ENCODE assay signal across 30 cellular contexts in genomic region chr3:182438398-182438797, GRCh38.
A peak's percentile ranks its signal among the peaks of the same experiment; 100 is the strongest.
DNase-seq lines count a peak whose midpoint lies in the region; ATAC-seq and TF ChIP-seq lines count a peak whose summit lies in the region.
"Had no signal": no experiment of that assay in that cellular context is flagged by ENCODE, and none has a peak within 500 bp of the region (broad histone marks: within the 10 kb centered on the region; RNA-seq: fewer than 3 reads in every experiment).

No MANE protein-coding gene starts in this region.

- peaks cover 5% of the 10 kb centered on the region for H3F3A ChIP-seq in neural progenitor cell (ENCODE audit: low read depth)

- peak overlapping the region; percentile 14 for H3K27ac Mint-ChIP-seq in neural progenitor cell
- H3K27ac Mint-ChIP-seq: activated B cell treated with CpG ODN at 0.5 μM for 24 hours; activated CD4-positive, alpha-beta T cell treated with anti-CD3 and anti-CD28 coated beads, Interleukin-2, amount 10 ng/mL, durations not matched to agents 7 days and 5 days; activated naive CD8-positive, alpha-beta T cell treated with anti-CD3 and anti-CD28 coated beads, Interleukin-2, amount 10 ng/mL, durations not matched to agents 7 days and 5 days; mesothelial cell of epicardium; T-helper 1 cell treated with Interleukin-12 subunit alpha and Interleukin-12 subunit beta and Interleukin-4 antibody, amounts not matched to agents 30 μg/mL and 1 μg/mL, for 36 hours had no signal

- H3K9me3 Mint-ChIP-seq in neural progenitor cell, result peaks cover 3% of the 10 kb centered on the region
- H3K9me3 Mint-ChIP-seq: activated B cell treated with CpG ODN at 0.5 μM for 24 hours; activated CD4-positive, alpha-beta T cell treated with anti-CD3 and anti-CD28 coated beads, Interleukin-2, amount 10 ng/mL, durations not matched to agents 7 days and 5 days; activated naive CD8-positive, alpha-beta T cell treated with anti-CD3 and anti-CD28 coated beads, Interleukin-2, amount 10 ng/mL, durations not matched to agents 7 days and 5 days; mesothelial cell of epicardium; T-helper 1 cell treated with Interleukin-12 subunit alpha and Interleukin-12 subunit beta and Interleukin-4 antibody, amounts not matched to agents 30 μg/mL and 1 μg/mL, for 36 hours had no signal

- H3K36me3 ChIP-seq in neural progenitor cell (no peaks in the 10 kb centered on the region), testis (ENCODE audit: low read depth, missing control alignments) (no peaks in the 10 kb centered on the region), upper lobe of right lung (no peaks in the 10 kb centered on the region)
- H3K36me3 ChIP-seq: heart right ventricle, tibial nerve had no signal

- no peak overlapping the region for H3K4me3 ChIP-seq in neural progenitor cell
- H3K4me3 ChIP-seq in testis, result no peak overlapping the region
- H3K4me3 ChIP-seq in upper lobe of right lung, result no peak overlapping the region
- H3K4me3 ChIP-seq: heart right ventricle, tibial nerve had no signal

- intact Hi-C loops in testis (cut with DNase I; ENCODE audit: low total_unique reads), result no loop called here
- intact Hi-C loops in upper lobe of right lung (cut with DNase I), result no loop called here

- 91 to 100% methylated on average over 1 of the region's 1 CpG for WGBS in testis, 2 donors

- no peak overlapping the region for H3K4me2 ChIP-seq in neural progenitor cell

- no peak for TF ChIP-seq POLR2A in testis (IDR thresholded peaks at IDR 0.05)

- no peak overlapping the region for H3K4me3 Mint-ChIP-seq in neural progenitor cell
- H3K4me3 Mint-ChIP-seq: activated B cell treated with CpG ODN at 0.5 μM for 24 hours; activated CD4-positive, alpha-beta T cell treated with anti-CD3 and anti-CD28 coated beads, Interleukin-2, amount 10 ng/mL, durations not matched to agents 7 days and 5 days; activated naive CD8-positive, alpha-beta T cell treated with anti-CD3 and anti-CD28 coated beads, Interleukin-2, amount 10 ng/mL, durations not matched to agents 7 days and 5 days; mesothelial cell of epicardium; T-helper 1 cell treated with Interleukin-12 subunit alpha and Interleukin-12 subunit beta and Interleukin-4 antibody, amounts not matched to agents 30 μg/mL and 1 μg/mL, for 36 hours had no signal

- H3K4me1 ChIP-seq in neural progenitor cell (no peaks in the 10 kb centered on the region), testis (no peaks in the 10 kb centered on the region), upper lobe of right lung (no peaks in the 10 kb centered on the region)
- H3K4me1 ChIP-seq: heart right ventricle, tibial nerve had no signal

- H2AFZ ChIP-seq in neural progenitor cell (replicated peaks), result no peak overlapping the region

- H3K4me1 Mint-ChIP-seq in neural progenitor cell, result peaks cover 7% of the 10 kb centered on the region
- H3K4me1 Mint-ChIP-seq: activated B cell treated with CpG ODN at 0.5 μM for 24 hours; activated CD4-positive, alpha-beta T cell treated with anti-CD3 and anti-CD28 coated beads, Interleukin-2, amount 10 ng/mL, durations not matched to agents 7 days and 5 days; activated naive CD8-positive, alpha-beta T cell treated with anti-CD3 and anti-CD28 coated beads, Interleukin-2, amount 10 ng/mL, durations not matched to agents 7 days and 5 days had no signal

- H4K20me1 ChIP-seq in neural progenitor cell (ENCODE audit: low read depth), result no peaks in the 10 kb centered on the region

- H3K79me2 ChIP-seq in neural progenitor cell (ENCODE audit: low read depth), result no peaks in the 10 kb centered on the region

- no peak overlapping the region for H3K9ac ChIP-seq in neural progenitor cell

- H3K27ac ChIP-seq in neural progenitor cell (no peak overlapping the region), testis (no peak overlapping the region), upper lobe of right lung (no peak overlapping the region)
- H3K27ac ChIP-seq: C4-2B, heart right ventricle, tibial nerve had no signal

- H3K9me3 ChIP-seq in neural progenitor cell (ENCODE audit: low read depth), result no peaks in the 10 kb centered on the region
- no peaks in the 10 kb centered on the region for H3K9me3 ChIP-seq in testis
- H3K9me3 ChIP-seq in upper lobe of right lung, result no peaks in the 10 kb centered on the region
- H3K9me3 ChIP-seq: heart right ventricle, tibial nerve had no signal

- no peak for TF ChIP-seq CTCF in neural progenitor cell (IDR thresholded peaks at IDR 0.05)
- TF ChIP-seq CTCF in testis (IDR thresholded peaks at IDR 0.05), result no peak
- no peak for TF ChIP-seq CTCF in upper lobe of right lung (IDR thresholded peaks at IDR 0.05)

- H3K36me3 Mint-ChIP-seq in neural progenitor cell, result no peaks in the 10 kb centered on the region
- H3K36me3 Mint-ChIP-seq: activated naive CD8-positive, alpha-beta T cell treated with anti-CD3 and anti-CD28 coated beads, Interleukin-2, amount 10 ng/mL, durations not matched to agents 7 days and 5 days; mesothelial cell of epicardium had no signal

- no peaks in the 10 kb centered on the region for H3K27me3 ChIP-seq in neural progenitor cell
- no peaks in the 10 kb centered on the region for H3K27me3 ChIP-seq in testis
- no peaks in the 10 kb centered on the region for H3K27me3 ChIP-seq in upper lobe of right lung
- H3K27me3 ChIP-seq: heart right ventricle, tibial nerve had no signal

- peak; percentile 24 for DNase-seq in NCI-H2107 treated with DMSO at 0.1 percent for 48 hours (lab: John Stamatoyannopoulos, UW; ENCODE audit: unreplicated experiment)
- DNase-seq in NCI-H2107 (lab: John Stamatoyannopoulos, UW), result no peak
- DNase-seq in NCI-H1436 treated with DMSO at 0.1 percent for 48 hours (lab: John Stamatoyannopoulos, UW), result peak; percentile 73
- peak; percentile 89 for DNase-seq in NCI-H345 (lab: John Stamatoyannopoulos, UW)
- no peak for DNase-seq in neural progenitor cell (ENCODE audit: low spot score)
- no peak for DNase-seq in testis
- DNase-seq in upper lobe of right lung, result no peak
- no peak for DNase-seq in putamen (ENCODE audit: low spot score)
- DNase-seq: activated B cell treated with CpG ODN at 0.5 μM for 24 hours; activated CD4-positive, alpha-beta T cell treated with anti-CD3 and anti-CD28 coated beads, Interleukin-2, amount 10 ng/mL, durations not matched to agents 7 days and 5 days; activated effector memory CD4-positive, alpha-beta T cell treated with anti-CD3 and anti-CD28 coated beads, Interleukin-2, amount 50 U/mL, for 16 hours; activated naive CD8-positive, alpha-beta T cell treated with anti-CD3 and anti-CD28 coated beads, Interleukin-2, amount 10 ng/mL, durations not matched to agents 7 days and 5 days; aorta; Calu3; heart right ventricle; KBM-7; kidney; left ventricle myocardium superior; NCI-H1105; NCI-H446; NK-92 treated with Interleukin-12 subunit alpha and Interleukin-12 subunit beta, amount 100 ng/mL, for 24 hours; PC-3; stimulated activated CD4-positive, alpha-beta T cell treated with anti-CD3 and anti-CD28 coated beads, Interleukin-12 subunit alpha, Interleukin-12 subunit beta, amount 100 ng/mL, for 4 hours; stimulated activated CD4-positive, alpha-beta T cell treated with anti-CD3 and anti-CD28 coated beads, Interleukin-2, amount 100 ng/mL, for 48 hours had no signal

- ATAC-seq in upper lobe of right lung, result no peak
- ATAC-seq: heart right ventricle, left ventricle myocardium superior, PC-3, sciatic nerve, SK-N-SH treated with all-trans-retinoic acid at 6 μM for 48 hours had no signal

- H3K27me3 Mint-ChIP-seq in neural progenitor cell (ENCODE audit: insufficient read depth, low read depth), result no peaks in the 10 kb centered on the region
- H3K27me3 Mint-ChIP-seq: activated B cell treated with CpG ODN at 0.5 μM for 24 hours; activated CD4-positive, alpha-beta T cell treated with anti-CD3 and anti-CD28 coated beads, Interleukin-2, amount 10 ng/mL, durations not matched to agents 7 days and 5 days; activated naive CD8-positive, alpha-beta T cell treated with anti-CD3 and anti-CD28 coated beads, Interleukin-2, amount 10 ng/mL, durations not matched to agents 7 days and 5 days had no signal

Comparison
In these comparisons a context has a peak if more than half of its experiments do, and no peak if none do; other contexts are left out.
1. DNase-seq: peak in NCI-H2107 treated with DMSO at 0.1 percent for 48 hours (single experiment), NCI-H1436 treated with DMSO at 0.1 percent for 48 hours (single experiment) and NCI-H345 (single experiment); none in NCI-H2107 (single experiment), neural progenitor cell (single experiment), testis (single experiment), upper lobe of right lung (single experiment) and putamen (single experiment).